15 cellular contexts compared by ENCODE assay signal in genomic region chr5:136200130-136200529, GRCh38.
A peak's percentile ranks its signal among the peaks of the same experiment; 100 is the strongest.
DNase-seq lines count a peak whose midpoint lies in the region; ATAC-seq, FAIRE-seq and TF ChIP-seq lines count a peak whose summit lies in the region.
"Had no signal": no experiment of that assay in that cellular context is flagged by ENCODE, and none has a peak within 500 bp of the region (broad histone marks: within the 10 kb centered on the region; RNA-seq: fewer than 3 reads in every experiment).

No MANE protein-coding gene starts in this region.

- peak; percentile 19 for DNase-seq in activated effector memory CD4-positive, alpha-beta T cell treated with anti-CD3 and anti-CD28 coated beads, Interleukin-2, amount 50 U/mL, for 16 hours
- no peak for DNase-seq in activated effector memory CD4-positive, alpha-beta T cell treated with Interleukin-2 at 50 U/mL for 16 hours
- peak; percentile 49 for DNase-seq in coronary artery (ENCODE audit: low spot score)
- peak; percentile 34 for DNase-seq in left kidney (ENCODE audit: low read depth, low spot score)
- no peak for DNase-seq in HK-2 (ENCODE audit: unreplicated experiment)
- DNase-seq in HTR-8/SVneo (ENCODE audit: insufficient read length, low spot score): no peak
- DNase-seq: C1 segment of cervical spinal cord; Calu3; CD4-positive, alpha-beta T cell; DMS 273 treated with DMSO at 0.1 percent for 48 hours; H9 had no signal

- no peak overlapping the region for H3K27ac ChIP-seq in coronary artery

- ATAC-seq in GM21528 (IDR thresholded peaks at IDR 0.05; ENCODE audit: low FRiP score, unreplicated experiment): no peak

- no peak overlapping the region for H3K4me3 ChIP-seq in coronary artery
- H3K4me3 ChIP-seq: GM23338 had no signal

- FAIRE-seq in HTR-8/SVneo (lab: Jason Lieb, UNC): no peak
- FAIRE-seq: A204.1, GM18507 had no signal

- TF ChIP-seq CTCF in coronary artery (IDR thresholded peaks at IDR 0.05): no peak

Comparison
In these comparisons a context has a peak if more than half of its experiments do, and no peak if none do; other contexts are left out.
1. DNase-seq: peak in activated effector memory CD4-positive, alpha-beta T cell treated with anti-CD3 and anti-CD28 coated beads, Interleukin-2, amount 50 U/mL, for 16 hours (single experiment), coronary artery (single experiment) and left kidney (single experiment); none in activated effector memory CD4-positive, alpha-beta T cell treated with Interleukin-2 at 50 U/mL for 16 hours (single experiment), HK-2 (single experiment) and HTR-8/SVneo (single experiment).